8 cellular contexts compared by ENCODE assay signal in genomic region chr5:62403411-62404250, GRCh38. TPM values are rescaled to one million over a fixed set of nuclear protein-coding genes. Genes with fewer than 3 reads are reported as not detected.
DNase-seq lines count a peak whose midpoint lies in the region; ATAC-seq and TF ChIP-seq lines count a peak whose summit lies in the region.

Gene DIMT1 (minus strand): TSS chr5:62403905. CDS start chr5:62403772, 133 bp downstream.

- no peak for TF ChIP-seq CTCF in AG10803 (conservative IDR thresholded peaks at IDR 0.05; ENCODE audit: low read length)

- peak within 1 kb of the TSS; percentile 86 for H3K4me3 ChIP-seq in AG10803 (ENCODE audit: low read length)

- DNase-seq in AG10803 (ENCODE audit: low read depth) (peak; percentile 97), NCI-H460 (ENCODE audit: extremely low read depth, low read depth) (peak; percentile 97), cerebellar nuclear complex (lab: John Stamatoyannopoulos, UW) (peak; percentile 85 to 96), islet precursor cell (peak; percentile 99)
- peak; percentile 89 for DNase-seq in activated CD4-positive, CD25-positive, alpha-beta regulatory T cell treated with anti-CD3 and anti-CD28 coated beads, Interleukin-2, amount 50 U/mL, for 72 hours
- DNase-seq in stimulated activated CD4-positive, alpha-beta T cell treated with anti-CD3 and anti-CD28 coated beads, Interleukin-12 subunit alpha, Interleukin-12 subunit beta, amount 100 ng/mL, for 48 hours (ENCODE audit: low read depth in 2 of 3, low spot score in 1 of 3), result peak; percentile 89 to 94 (median 91)

- ATAC-seq in GM19043 (IDR thresholded peaks at IDR 0.05; ENCODE audit: low read depth, unreplicated experiment) (peak; percentile 94), HG03378 (IDR thresholded peaks at IDR 0.05; ENCODE audit: unreplicated experiment) (peak; percentile 95)

RNA-seq across cellular contexts. Expression of gene DIMT1, which starts in this region (rescaled TPM):
- total RNA-seq in NCI-H460 (2014; rRNA removed; shearing (Covaris generic)), result 63.6 and 69.4 TPM in 2 replicates
- polyA plus RNA-seq in NCI-H460 (2014; cell fraction: nucleus; rRNA removed), result 57.6 and 84.3 TPM in 2 replicates

Comparison
In these comparisons a context has a peak if more than half of its experiments do, and no peak if none do; other contexts are left out.
1. Peak in every context shown above with its lines: DNase-seq, ATAC-seq and H3K4me3 ChIP-seq.